Comparison of ENCODE assay signal across 6 cellular contexts in the genomic region with DNA sequence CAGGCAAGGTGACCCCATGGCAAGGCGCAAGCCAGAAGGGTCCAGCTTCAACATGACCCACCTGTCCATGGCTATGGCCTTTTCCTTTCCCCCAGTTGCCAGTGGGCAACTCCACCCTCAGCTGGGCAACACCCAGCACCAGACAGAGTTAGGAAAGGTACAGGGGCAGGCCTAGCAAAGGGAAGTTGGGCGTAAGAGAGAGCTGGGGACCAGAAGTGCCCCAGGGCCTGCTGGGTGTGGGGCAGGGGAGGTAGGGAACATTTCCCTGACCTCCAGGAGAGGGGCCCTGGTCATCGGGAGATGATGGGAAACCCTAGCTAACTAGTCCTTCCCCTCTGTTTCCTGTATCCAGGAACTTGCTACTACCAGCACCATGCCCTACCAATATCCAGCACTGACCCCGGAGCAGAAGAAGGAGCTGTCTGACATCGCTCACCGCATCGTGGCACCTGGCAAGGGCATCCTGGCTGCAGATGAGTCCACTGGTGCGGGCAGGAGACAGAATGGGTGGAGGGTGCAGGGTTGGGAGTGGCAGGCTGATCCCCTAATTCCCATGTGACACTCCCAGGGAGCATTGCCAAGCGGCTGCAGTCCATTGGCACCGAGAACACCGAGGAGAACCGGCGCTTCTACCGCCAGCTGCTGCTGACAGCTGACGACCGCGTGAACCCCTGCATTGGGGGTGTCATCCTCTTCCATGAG. TPM values are rescaled to one million over a fixed set of nuclear protein-coding genes. Genes with fewer than 3 reads are reported as not detected.
DNase-seq lines count a peak whose midpoint lies in the region; ATAC-seq and TF ChIP-seq lines count a peak whose summit lies in the region.

No MANE protein-coding gene starts in this region.

- no peaks in the 10 kb centered on the region for H3K27me3 ChIP-seq in endodermal cell (ENCODE audit: control insufficient read depth, insufficient read depth, low read length, poor library complexity, severe bottlenecking)

- H3K36me3 ChIP-seq in endodermal cell (ENCODE audit: control insufficient read depth, insufficient read depth, low read length) = peaks cover 53% of the 10 kb centered on the region

- H3K4me1 ChIP-seq in endodermal cell (ENCODE audit: control insufficient read depth, insufficient read depth, low read length) = peaks cover 8% of the 10 kb centered on the region

- no peaks in the 10 kb centered on the region for H3K27me3 Mint-ChIP-seq in endodermal cell (ENCODE audit: insufficient read depth)

- no peak overlapping the region for H3K27ac ChIP-seq in endodermal cell (ENCODE audit: low read depth, low read length)

- ATAC-seq in GM19397 (IDR thresholded peaks at IDR 0.05; ENCODE audit: unreplicated experiment) = no peak

- H3K27ac Mint-ChIP-seq in endodermal cell = peak overlapping the region; percentile 92

- H3K4me3 Mint-ChIP-seq in endodermal cell = peak overlapping the region; percentile 87

- TF ChIP-seq CTCF in NB4 (IDR thresholded peaks at IDR 0.05; ENCODE audit: low read depth, low read length) (no peak), endodermal cell (conservative IDR thresholded peaks at IDR 0.05) (no peak)

- H3K36me3 Mint-ChIP-seq in endodermal cell (ENCODE audit: low read depth) = peaks cover 54% of the 10 kb centered on the region

- peaks cover 18% of the 10 kb centered on the region for H3K4me1 Mint-ChIP-seq in endodermal cell

- H3K4me3 ChIP-seq in NB4 (ENCODE audit: low read depth, low read length) (peak overlapping the region; percentile 90), endodermal cell (ENCODE audit: low read length) (peak overlapping the region; percentile 82), skeletal muscle cell (ENCODE audit: low read depth, low read length) (peak overlapping the region; percentile 98)

- H3K9me3 Mint-ChIP-seq in endodermal cell = no peaks in the 10 kb centered on the region

- H3K9me3 ChIP-seq in endodermal cell (ENCODE audit: control insufficient read depth, low read length) = no peaks in the 10 kb centered on the region

- H3K9ac ChIP-seq in endodermal cell (ENCODE audit: extremely low read depth, low read length, poor library complexity, severe bottlenecking) = peak overlapping the region; percentile 94

- 92 to 94% methylated on average over 9 to 17 of the region's 17 CpGs for WGBS in endodermal cell (ENCODE audit: insufficient coverage in 1 of 2, insufficient read length in 1 of 2), 2 experiments

- peak; percentile 41 for DNase-seq in NB4 (ENCODE audit: low read depth)
- DNase-seq in endodermal cell = no peak
- DNase-seq in skeletal muscle cell (ENCODE audit: low read depth) = no peak
- DNase-seq in hepatic stellate cell (ENCODE audit: low spot score) = no peak
- no peak for DNase-seq in NCI-H510A treated with DMSO at 0.1 percent for 48 hours (lab: John Stamatoyannopoulos, UW)

- TF ChIP-seq POLR2A in NB4 (IDR thresholded peaks at IDR 0.05; ENCODE audit: extremely low read depth, insufficient read length) = no peak

RNA-seq across cellular contexts. Expression of gene ALDOA, which starts 1.5 kb away (rescaled TPM):
- 100 to 1,000 TPM; 645 to 652 TPM for total RNA-seq in endodermal cell
- polyA plus RNA-seq in endodermal cell (2013, experiment 1 of 2) = 715 TPM
- 666 TPM for polyA plus RNA-seq in endodermal cell (2013, experiment 2 of 2)

RNA-seq across cellular contexts. Expression of gene PPP4C, which starts 8.8 kb away (rescaled TPM):
- 100 to 1,000 TPM; 150 to 151 TPM for total RNA-seq in endodermal cell
- 140 TPM for polyA plus RNA-seq in endodermal cell (2013, experiment 1 of 2)
- polyA plus RNA-seq in endodermal cell (2013, experiment 2 of 2) = 132 TPM

RNA-seq across cellular contexts. Expression of gene TBX6, which starts 24.7 kb away (rescaled TPM):
- 1 to 10 TPM; 3.0 to 6.3 TPM for total RNA-seq in endodermal cell
- polyA plus RNA-seq in endodermal cell (2013, experiment 1 of 2) = 3.4 TPM
- 3.1 TPM for polyA plus RNA-seq in endodermal cell (2013, experiment 2 of 2)

RNA-seq across cellular contexts. Expression of gene YPEL3, which starts 29.0 kb away (rescaled TPM):
- 10 to 100 TPM; 42.0 to 57.2 TPM for total RNA-seq in endodermal cell
- polyA plus RNA-seq in endodermal cell (2013, experiment 1 of 2) = 39.8 TPM
- 36.9 TPM for polyA plus RNA-seq in endodermal cell (2013, experiment 2 of 2)

RNA-seq across cellular contexts. Expression of gene TLCD3B, which starts 36.0 kb away (rescaled TPM):
- 1 to 10 TPM; 3.3 to 3.5 TPM for total RNA-seq in endodermal cell
- 18.2 TPM for polyA plus RNA-seq in endodermal cell (2013, experiment 1 of 2)
- 15.3 TPM for polyA plus RNA-seq in endodermal cell (2013, experiment 2 of 2)
